In the genomic region with DNA sequence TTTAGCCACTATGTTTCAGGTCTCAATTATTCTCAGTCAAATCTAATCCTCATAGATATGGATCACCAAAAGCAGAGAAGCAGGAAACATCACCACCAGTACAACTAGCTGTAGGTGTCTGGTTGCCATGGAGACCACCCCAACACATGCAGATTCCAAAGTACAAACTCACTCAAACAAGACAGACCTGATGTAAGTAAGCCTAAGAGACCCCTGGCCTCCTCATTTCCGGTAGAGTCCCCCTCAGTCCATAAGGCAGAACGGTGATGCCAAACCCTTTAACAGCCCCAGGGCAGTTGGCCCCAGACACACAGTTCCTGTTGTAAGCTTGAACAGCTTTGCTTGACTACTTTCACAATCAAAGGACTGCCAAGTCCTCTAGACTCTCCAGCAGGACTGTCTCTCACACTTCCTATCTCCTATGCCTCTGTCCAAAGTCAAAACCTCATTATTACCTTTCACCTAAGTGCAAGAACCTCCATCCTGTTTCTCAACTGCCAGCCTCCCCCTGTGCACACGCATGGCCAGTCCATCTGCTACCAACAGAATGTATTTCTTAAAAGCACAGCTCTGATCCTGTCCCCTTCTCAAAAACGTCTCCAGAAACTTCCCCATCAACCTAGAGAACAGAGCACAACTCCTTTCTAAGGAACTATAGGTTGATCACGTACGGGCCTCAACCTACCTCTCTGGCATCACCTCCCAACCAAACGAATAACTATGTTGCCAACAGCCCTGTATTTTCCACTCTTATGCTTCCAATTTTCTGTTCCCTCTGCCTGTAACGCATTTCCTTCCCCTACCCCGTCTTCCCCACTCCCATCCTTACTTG, we compare ENCODE assay signal across 1 cellular context.
TF ChIP-seq lines count a peak whose summit lies in the region.

No MANE protein-coding gene starts in this region.

TF ChIP-seq in HepG2, 621 proteins besides CTCF, POLR2A, EP300 and RAD21 (continued from another document and continues in another):
- TF ChIP-seq ATF2 (CRISPR knock-in tag; IDR thresholded peaks at IDR 0.05) (peak; percentile 70; the same call in 1 of the 2 replicates), PTBP1 (IDR thresholded peaks at IDR 0.05; ENCODE audit: low read depth, low read length, poor library complexity, severe bottlenecking) (no peak), ASH2L (IDR thresholded peaks at IDR 0.05; ENCODE audit: insufficient read length, low read depth, low read length) (peak; percentile 97), ZNF510 (CRISPR knock-in tag; IDR thresholded peaks at IDR 0.05; ENCODE audit: low read depth) (no peak), ZNF530 (CRISPR knock-in tag; IDR thresholded peaks at IDR 0.05; ENCODE audit: low read depth) (no peak), BCLAF1 (IDR thresholded peaks at IDR 0.05) (no peak), SAFB2 (CRISPR knock-in tag; IDR thresholded peaks at IDR 0.05; ENCODE audit: borderline replicate concordance, low read depth) (no peak; the same call in 1 of the 2 replicates), ZNF446 (CRISPR knock-in tag; IDR thresholded peaks at IDR 0.05) (no peak), AKAP8 (CRISPR knock-in tag; IDR thresholded peaks at IDR 0.05) (no peak), FOXO1 (CRISPR knock-in tag; IDR thresholded peaks at IDR 0.05) (peak; percentile 47; the same call in 1 of the 2 replicates), NFE2L2 (IDR thresholded peaks at IDR 0.05; ENCODE audit: low read length) (no peak), ZNF891 (CRISPR knock-in tag; IDR thresholded peaks at IDR 0.05) (no peak), RAD51 (IDR thresholded peaks at IDR 0.05; ENCODE audit: borderline replicate concordance) (no peak), ZBTB7B (CRISPR knock-in tag; IDR thresholded peaks at IDR 0.05) (peak; percentile 99), TCF7 (IDR thresholded peaks at IDR 0.05; ENCODE audit: low read depth) (peak; percentile 40), ZNF256 (CRISPR knock-in tag; conservative IDR thresholded peaks at IDR 0.05) (no peak), ZHX1 (CRISPR knock-in tag; IDR thresholded peaks at IDR 0.05; ENCODE audit: low read depth) (no peak), AGO2 (optimal IDR thresholded peaks at IDR 0.05; ENCODE audit: low read depth, low read length) (no peak), ZSCAN30 (CRISPR knock-in tag; IDR thresholded peaks at IDR 0.05) (no peak), ZBTB39 (CRISPR knock-in tag; IDR thresholded peaks at IDR 0.05) (no peak), ZSCAN31 (CRISPR knock-in tag; IDR thresholded peaks at IDR 0.05; ENCODE audit: low read depth) (0 out of 2 replicates have a peak, but pooled peaks have one; percentile 48), SNRNP70 (IDR thresholded peaks at IDR 0.05; ENCODE audit: low read depth, low read length) (no peak), ZNF34 (CRISPR knock-in tag; IDR thresholded peaks at IDR 0.05; ENCODE audit: borderline replicate concordance) (no peak), ZNF879 (CRISPR knock-in tag; IDR thresholded peaks at IDR 0.05) (no peak), FLYWCH1 (CRISPR knock-in tag; IDR thresholded peaks at IDR 0.05) (no peak), SPEN (CRISPR knock-in tag; IDR thresholded peaks at IDR 0.05; ENCODE audit: low read depth) (no peak), ETV5 (CRISPR knock-in tag; IDR thresholded peaks at IDR 0.05; ENCODE audit: borderline replicate concordance) (peak; percentile 96), POGZ (CRISPR knock-in tag; IDR thresholded peaks at IDR 0.05) (peak; percentile 78; the same call in 1 of the 2 replicates), HOXD1 (CRISPR knock-in tag; IDR thresholded peaks at IDR 0.05) (no peak; the same call in 1 of the 2 replicates), AGO1 (IDR thresholded peaks at IDR 0.05; ENCODE audit: low read depth, low read length, poor library complexity, severe bottlenecking) (no peak), SRF (IDR thresholded peaks at IDR 0.05; ENCODE audit: low read depth, low read length) (no peak), GMEB2 (CRISPR knock-in tag; IDR thresholded peaks at IDR 0.05; ENCODE audit: low read depth) (no peak), ZMYM4 (CRISPR knock-in tag; IDR thresholded peaks at IDR 0.05) (peak; percentile 80; the same call in 1 of the 2 replicates), ZNF17 (CRISPR knock-in tag; IDR thresholded peaks at IDR 0.05) (no peak), KLF13 (CRISPR knock-in tag; IDR thresholded peaks at IDR 0.05) (0 out of 2 replicates have a peak, but pooled peaks have one; percentile 54), RARG (CRISPR knock-in tag; IDR thresholded peaks at IDR 0.05; ENCODE audit: low read depth) (no peak), ISL2 (CRISPR knock-in tag; IDR thresholded peaks at IDR 0.05) (peak; percentile 70; the same call in 1 of the 2 replicates)
- TF ChIP-seq, protein P1, sequence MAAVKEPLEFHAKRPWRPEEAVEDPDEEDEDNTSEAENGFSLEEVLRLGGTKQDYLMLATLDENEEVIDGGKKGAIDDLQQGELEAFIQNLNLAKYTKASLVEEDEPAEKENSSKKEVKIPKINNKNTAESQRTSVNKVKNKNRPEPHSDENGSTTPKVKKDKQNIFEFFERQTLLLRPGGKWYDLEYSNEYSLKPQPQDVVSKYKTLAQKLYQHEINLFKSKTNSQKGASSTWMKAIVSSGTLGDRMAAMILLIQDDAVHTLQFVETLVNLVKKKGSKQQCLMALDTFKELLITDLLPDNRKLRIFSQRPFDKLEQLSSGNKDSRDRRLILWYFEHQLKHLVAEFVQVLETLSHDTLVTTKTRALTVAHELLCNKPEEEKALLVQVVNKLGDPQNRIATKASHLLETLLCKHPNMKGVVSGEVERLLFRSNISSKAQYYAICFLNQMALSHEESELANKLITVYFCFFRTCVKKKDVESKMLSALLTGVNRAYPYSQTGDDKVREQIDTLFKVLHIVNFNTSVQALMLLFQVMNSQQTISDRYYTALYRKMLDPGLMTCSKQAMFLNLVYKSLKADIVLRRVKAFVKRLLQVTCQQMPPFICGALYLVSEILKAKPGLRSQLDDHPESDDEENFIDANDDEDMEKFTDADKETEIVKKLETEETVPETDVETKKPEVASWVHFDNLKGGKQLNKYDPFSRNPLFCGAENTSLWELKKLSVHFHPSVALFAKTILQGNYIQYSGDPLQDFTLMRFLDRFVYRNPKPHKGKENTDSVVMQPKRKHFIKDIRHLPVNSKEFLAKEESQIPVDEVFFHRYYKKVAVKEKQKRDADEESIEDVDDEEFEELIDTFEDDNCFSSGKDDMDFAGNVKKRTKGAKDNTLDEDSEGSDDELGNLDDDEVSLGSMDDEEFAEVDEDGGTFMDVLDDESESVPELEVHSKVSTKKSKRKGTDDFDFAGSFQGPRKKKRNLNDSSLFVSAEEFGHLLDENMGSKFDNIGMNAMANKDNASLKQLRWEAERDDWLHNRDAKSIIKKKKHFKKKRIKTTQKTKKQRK (IDR thresholded peaks at IDR 0.05; ENCODE audit: low read length): no peak
- TF ChIP-seq, protein P2, sequence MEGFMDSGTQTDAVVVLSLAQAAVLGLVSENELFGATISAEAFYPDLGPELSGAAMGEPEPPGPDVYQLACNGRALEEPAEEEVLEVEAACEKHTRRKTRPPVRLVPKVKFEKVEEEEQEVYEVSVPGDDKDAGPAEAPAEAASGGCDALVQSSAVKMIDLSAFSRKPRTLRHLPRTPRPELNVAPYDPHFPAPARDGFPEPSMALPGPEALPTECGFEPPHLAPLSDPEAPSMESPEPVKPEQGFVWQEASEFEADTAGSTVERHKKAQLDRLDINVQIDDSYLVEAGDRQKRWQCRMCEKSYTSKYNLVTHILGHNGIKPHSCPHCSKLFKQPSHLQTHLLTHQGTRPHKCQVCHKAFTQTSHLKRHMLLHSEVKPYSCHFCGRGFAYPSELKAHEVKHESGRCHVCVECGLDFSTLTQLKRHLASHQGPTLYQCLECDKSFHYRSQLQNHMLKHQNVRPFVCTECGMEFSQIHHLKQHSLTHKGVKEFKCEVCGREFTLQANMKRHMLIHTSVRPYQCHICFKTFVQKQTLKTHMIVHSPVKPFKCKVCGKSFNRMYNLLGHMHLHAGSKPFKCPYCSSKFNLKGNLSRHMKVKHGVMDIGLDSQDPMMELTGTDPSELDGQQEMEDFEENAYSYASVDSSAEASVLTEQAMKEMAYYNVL (CRISPR knock-in tag; IDR thresholded peaks at IDR 0.05; ENCODE audit: borderline replicate concordance): 0 out of 2 replicates have a peak, but pooled peaks have one; percentile 32
- TF ChIP-seq, protein P3, sequence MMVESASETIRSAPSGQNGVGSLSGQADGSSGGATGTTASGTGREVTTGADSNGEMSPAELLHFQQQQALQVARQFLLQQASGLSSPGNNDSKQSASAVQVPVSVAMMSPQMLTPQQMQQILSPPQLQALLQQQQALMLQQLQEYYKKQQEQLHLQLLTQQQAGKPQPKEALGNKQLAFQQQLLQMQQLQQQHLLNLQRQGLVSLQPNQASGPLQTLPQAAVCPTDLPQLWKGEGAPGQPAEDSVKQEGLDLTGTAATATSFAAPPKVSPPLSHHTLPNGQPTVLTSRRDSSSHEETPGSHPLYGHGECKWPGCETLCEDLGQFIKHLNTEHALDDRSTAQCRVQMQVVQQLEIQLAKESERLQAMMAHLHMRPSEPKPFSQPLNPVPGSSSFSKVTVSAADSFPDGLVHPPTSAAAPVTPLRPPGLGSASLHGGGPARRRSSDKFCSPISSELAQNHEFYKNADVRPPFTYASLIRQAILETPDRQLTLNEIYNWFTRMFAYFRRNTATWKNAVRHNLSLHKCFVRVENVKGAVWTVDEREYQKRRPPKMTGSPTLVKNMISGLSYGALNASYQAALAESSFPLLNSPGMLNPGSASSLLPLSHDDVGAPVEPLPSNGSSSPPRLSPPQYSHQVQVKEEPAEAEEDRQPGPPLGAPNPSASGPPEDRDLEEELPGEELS (CRISPR knock-in tag; IDR thresholded peaks at IDR 0.05): peak; percentile 68; the same call in 1 of the 2 replicates
